1 cellular context compared by ENCODE assay signal in the genomic region with DNA sequence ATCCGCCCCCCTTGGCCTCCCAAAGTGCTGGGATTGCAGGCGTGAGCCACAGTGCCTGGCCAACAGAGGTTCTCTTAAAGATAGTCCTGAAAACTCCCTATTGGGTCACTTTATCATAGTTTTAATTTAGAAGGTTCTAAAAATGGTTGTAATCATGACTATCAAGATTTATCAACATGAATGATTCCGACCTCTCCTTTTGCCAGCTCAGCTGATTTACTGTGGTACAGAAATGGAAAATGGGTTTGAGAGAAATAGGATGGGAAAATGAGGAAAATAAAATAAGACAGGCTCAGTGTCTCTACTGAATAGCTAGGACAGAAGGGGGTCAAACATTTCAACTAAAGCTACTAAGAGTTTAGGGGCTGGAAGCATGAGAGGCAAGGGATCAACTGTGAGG.
TF ChIP-seq lines count a peak whose summit lies in the region.

No MANE protein-coding gene starts in this region.

TF ChIP-seq in WTC11, 78 proteins besides CTCF, POLR2A, EP300 and RAD21 (continued from another document):
- TF ChIP-seq PRRX2 (CRISPR knock-in tag; IDR thresholded peaks at IDR 0.05) (no peak), GRHL2 (CRISPR knock-in tag; IDR thresholded peaks at IDR 0.05; ENCODE audit: insufficient replicate concordance, severe bottlenecking) (no peak), MXD4 (CRISPR knock-in tag; IDR thresholded peaks at IDR 0.05; ENCODE audit: borderline replicate concordance) (no peak)
- TF ChIP-seq, protein P1, sequence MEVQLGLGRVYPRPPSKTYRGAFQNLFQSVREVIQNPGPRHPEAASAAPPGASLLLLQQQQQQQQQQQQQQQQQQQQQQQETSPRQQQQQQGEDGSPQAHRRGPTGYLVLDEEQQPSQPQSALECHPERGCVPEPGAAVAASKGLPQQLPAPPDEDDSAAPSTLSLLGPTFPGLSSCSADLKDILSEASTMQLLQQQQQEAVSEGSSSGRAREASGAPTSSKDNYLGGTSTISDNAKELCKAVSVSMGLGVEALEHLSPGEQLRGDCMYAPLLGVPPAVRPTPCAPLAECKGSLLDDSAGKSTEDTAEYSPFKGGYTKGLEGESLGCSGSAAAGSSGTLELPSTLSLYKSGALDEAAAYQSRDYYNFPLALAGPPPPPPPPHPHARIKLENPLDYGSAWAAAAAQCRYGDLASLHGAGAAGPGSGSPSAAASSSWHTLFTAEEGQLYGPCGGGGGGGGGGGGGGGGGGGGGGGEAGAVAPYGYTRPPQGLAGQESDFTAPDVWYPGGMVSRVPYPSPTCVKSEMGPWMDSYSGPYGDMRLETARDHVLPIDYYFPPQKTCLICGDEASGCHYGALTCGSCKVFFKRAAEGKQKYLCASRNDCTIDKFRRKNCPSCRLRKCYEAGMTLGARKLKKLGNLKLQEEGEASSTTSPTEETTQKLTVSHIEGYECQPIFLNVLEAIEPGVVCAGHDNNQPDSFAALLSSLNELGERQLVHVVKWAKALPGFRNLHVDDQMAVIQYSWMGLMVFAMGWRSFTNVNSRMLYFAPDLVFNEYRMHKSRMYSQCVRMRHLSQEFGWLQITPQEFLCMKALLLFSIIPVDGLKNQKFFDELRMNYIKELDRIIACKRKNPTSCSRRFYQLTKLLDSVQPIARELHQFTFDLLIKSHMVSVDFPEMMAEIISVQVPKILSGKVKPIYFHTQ (CRISPR knock-in tag; IDR thresholded peaks at IDR 0.05): no peak
- TF ChIP-seq, protein P2, sequence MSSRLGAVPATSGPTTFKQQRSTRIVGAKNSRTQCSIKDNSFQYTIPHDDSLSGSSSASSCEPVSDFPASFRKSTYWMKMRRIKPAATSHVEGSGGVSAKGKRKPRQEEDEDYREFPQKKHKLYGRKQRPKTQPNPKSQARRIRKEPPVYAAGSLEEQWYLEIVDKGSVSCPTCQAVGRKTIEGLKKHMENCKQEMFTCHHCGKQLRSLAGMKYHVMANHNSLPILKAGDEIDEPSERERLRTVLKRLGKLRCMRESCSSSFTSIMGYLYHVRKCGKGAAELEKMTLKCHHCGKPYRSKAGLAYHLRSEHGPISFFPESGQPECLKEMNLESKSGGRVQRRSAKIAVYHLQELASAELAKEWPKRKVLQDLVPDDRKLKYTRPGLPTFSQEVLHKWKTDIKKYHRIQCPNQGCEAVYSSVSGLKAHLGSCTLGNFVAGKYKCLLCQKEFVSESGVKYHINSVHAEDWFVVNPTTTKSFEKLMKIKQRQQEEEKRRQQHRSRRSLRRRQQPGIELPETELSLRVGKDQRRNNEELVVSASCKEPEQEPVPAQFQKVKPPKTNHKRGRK (CRISPR knock-in tag; IDR thresholded peaks at IDR 0.05; ENCODE audit: borderline replicate concordance): no peak
- TF ChIP-seq, protein P3, sequence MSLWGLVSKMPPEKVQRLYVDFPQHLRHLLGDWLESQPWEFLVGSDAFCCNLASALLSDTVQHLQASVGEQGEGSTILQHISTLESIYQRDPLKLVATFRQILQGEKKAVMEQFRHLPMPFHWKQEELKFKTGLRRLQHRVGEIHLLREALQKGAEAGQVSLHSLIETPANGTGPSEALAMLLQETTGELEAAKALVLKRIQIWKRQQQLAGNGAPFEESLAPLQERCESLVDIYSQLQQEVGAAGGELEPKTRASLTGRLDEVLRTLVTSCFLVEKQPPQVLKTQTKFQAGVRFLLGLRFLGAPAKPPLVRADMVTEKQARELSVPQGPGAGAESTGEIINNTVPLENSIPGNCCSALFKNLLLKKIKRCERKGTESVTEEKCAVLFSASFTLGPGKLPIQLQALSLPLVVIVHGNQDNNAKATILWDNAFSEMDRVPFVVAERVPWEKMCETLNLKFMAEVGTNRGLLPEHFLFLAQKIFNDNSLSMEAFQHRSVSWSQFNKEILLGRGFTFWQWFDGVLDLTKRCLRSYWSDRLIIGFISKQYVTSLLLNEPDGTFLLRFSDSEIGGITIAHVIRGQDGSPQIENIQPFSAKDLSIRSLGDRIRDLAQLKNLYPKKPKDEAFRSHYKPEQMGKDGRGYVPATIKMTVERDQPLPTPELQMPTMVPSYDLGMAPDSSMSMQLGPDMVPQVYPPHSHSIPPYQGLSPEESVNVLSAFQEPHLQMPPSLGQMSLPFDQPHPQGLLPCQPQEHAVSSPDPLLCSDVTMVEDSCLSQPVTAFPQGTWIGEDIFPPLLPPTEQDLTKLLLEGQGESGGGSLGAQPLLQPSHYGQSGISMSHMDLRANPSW (CRISPR knock-in tag; conservative IDR thresholded peaks at IDR 0.05; ENCODE audit: low read depth): no peak
- TF ChIP-seq, protein P4, sequence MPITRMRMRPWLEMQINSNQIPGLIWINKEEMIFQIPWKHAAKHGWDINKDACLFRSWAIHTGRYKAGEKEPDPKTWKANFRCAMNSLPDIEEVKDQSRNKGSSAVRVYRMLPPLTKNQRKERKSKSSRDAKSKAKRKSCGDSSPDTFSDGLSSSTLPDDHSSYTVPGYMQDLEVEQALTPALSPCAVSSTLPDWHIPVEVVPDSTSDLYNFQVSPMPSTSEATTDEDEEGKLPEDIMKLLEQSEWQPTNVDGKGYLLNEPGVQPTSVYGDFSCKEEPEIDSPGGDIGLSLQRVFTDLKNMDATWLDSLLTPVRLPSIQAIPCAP (CRISPR knock-in tag; IDR thresholded peaks at IDR 0.05): no peak
- TF ChIP-seq, protein P5, sequence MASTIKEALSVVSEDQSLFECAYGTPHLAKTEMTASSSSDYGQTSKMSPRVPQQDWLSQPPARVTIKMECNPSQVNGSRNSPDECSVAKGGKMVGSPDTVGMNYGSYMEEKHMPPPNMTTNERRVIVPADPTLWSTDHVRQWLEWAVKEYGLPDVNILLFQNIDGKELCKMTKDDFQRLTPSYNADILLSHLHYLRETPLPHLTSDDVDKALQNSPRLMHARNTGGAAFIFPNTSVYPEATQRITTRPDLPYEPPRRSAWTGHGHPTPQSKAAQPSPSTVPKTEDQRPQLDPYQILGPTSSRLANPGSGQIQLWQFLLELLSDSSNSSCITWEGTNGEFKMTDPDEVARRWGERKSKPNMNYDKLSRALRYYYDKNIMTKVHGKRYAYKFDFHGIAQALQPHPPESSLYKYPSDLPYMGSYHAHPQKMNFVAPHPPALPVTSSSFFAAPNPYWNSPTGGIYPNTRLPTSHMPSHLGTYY (CRISPR knock-in tag; IDR thresholded peaks at IDR 0.05): no peak
- TF ChIP-seq, protein P6, sequence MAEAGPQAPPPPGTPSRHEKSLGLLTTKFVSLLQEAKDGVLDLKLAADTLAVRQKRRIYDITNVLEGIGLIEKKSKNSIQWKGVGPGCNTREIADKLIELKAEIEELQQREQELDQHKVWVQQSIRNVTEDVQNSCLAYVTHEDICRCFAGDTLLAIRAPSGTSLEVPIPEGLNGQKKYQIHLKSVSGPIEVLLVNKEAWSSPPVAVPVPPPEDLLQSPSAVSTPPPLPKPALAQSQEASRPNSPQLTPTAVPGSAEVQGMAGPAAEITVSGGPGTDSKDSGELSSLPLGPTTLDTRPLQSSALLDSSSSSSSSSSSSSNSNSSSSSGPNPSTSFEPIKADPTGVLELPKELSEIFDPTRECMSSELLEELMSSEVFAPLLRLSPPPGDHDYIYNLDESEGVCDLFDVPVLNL (CRISPR knock-in tag; IDR thresholded peaks at IDR 0.05; ENCODE audit: borderline replicate concordance, low read depth): no peak
